ENCODE assay signal across 20 cellular contexts in genomic region chr13:24505756-24506155, GRCh38.
"Had no signal": no experiment of that assay in that cellular context is flagged by ENCODE, and none has a peak within 500 bp of the region (broad histone marks: within the 10 kb centered on the region; RNA-seq: fewer than 3 reads in every experiment).

No MANE protein-coding gene starts in this region.

- H3K9me3 ChIP-seq: breast epithelium had no signal

- H3K4me1 ChIP-seq: breast epithelium had no signal

- H3K36me3 ChIP-seq: breast epithelium had no signal

- ATAC-seq: activated CD4-positive, alpha-beta T cell treated with anti-CD3 and anti-CD28 coated beads for 36 hours; activated CD8-positive, alpha-beta T cell treated with anti-CD3 and anti-CD28 coated beads for 36 hours; activated T-cell treated with anti-CD3 and anti-CD28 coated beads, Interleukin-2, amount 50 U/mL, for 72 hours; T-cell had no signal

- DNase-seq: activated CD4-positive, alpha-beta T cell treated with anti-CD3 and anti-CD28 coated beads for 36 hours; activated CD8-positive, alpha-beta memory T cell treated with anti-CD3 and anti-CD28 coated beads, Interleukin-2, amount 50 U/mL, for 4 hours; activated CD8-positive, alpha-beta T cell treated with anti-CD3 and anti-CD28 coated beads for 36 hours; activated naive CD4-positive, alpha-beta T cell treated with anti-CD3 and anti-CD28 coated beads, Interleukin-2, amount 50 U/mL, for 16 hours; activated naive CD8-positive, alpha-beta T cell treated with anti-CD3 and anti-CD28 coated beads, Interleukin-2, amount 10 ng/mL, durations not matched to agents 7 days and 5 days; activated T-cell treated with anti-CD3 and anti-CD28 coated beads, Interleukin-2, amount 50 U/mL, for 72 hours; aorta; caudate nucleus; NCI-H1092; NCI-H1417; NCI-H1930; NCI-H2171; NCI-H2227 treated with DMSO at 0.1 percent for 48 hours; NCI-H526 treated with DMSO at 0.1 percent for 48 hours; NCI-H82; T-cell; T1000; WERI-Rb-1 had no signal

- H3K4me3 ChIP-seq: breast epithelium, SK-N-MC had no signal

- H3K27ac ChIP-seq: breast epithelium, SK-N-MC, WERI-Rb-1 had no signal

- H3K27me3 ChIP-seq: breast epithelium had no signal
